In genomic region chr18:35580748-35581534, GRCh38 we compare ENCODE assay signal across 1 cellular context.
TF ChIP-seq lines count a peak whose summit lies in the region.

No MANE protein-coding gene starts in this region.

TF ChIP-seq in HepG2, 621 proteins besides CTCF, POLR2A, EP300 and RAD21 (continued from another document and continues in another):
- no peak for TF ChIP-seq SAFB2 (CRISPR knock-in tag; IDR thresholded peaks at IDR 0.05; ENCODE audit: borderline replicate concordance, low read depth)
- no peak for TF ChIP-seq MAF1 (CRISPR knock-in tag; IDR thresholded peaks at IDR 0.05; ENCODE audit: borderline replicate concordance)
- no peak for TF ChIP-seq RFXAP (CRISPR knock-in tag; IDR thresholded peaks at IDR 0.05; ENCODE audit: borderline replicate concordance)
- TF ChIP-seq FOXA3 (CRISPR knock-in tag; IDR thresholded peaks at IDR 0.05): no peak
- no peak for TF ChIP-seq NFYC (CRISPR knock-in tag; IDR thresholded peaks at IDR 0.05)
- no peak for TF ChIP-seq ZNF547 (CRISPR knock-in tag; IDR thresholded peaks at IDR 0.05)
- TF ChIP-seq, protein P1, sequence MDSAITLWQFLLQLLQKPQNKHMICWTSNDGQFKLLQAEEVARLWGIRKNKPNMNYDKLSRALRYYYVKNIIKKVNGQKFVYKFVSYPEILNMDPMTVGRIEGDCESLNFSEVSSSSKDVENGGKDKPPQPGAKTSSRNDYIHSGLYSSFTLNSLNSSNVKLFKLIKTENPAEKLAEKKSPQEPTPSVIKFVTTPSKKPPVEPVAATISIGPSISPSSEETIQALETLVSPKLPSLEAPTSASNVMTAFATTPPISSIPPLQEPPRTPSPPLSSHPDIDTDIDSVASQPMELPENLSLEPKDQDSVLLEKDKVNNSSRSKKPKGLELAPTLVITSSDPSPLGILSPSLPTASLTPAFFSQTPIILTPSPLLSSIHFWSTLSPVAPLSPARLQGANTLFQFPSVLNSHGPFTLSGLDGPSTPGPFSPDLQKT (CRISPR knock-in tag; IDR thresholded peaks at IDR 0.05; ENCODE audit: borderline replicate concordance): no peak
- TF ChIP-seq ZNF629 (CRISPR knock-in tag; conservative IDR thresholded peaks at IDR 0.05): 0 out of 2 replicates have a peak, but pooled peaks have one; percentile 26
- TF ChIP-seq ZFP36L2 (CRISPR knock-in tag; IDR thresholded peaks at IDR 0.05): no peak
- TF ChIP-seq TOE1 (CRISPR knock-in tag; IDR thresholded peaks at IDR 0.05): no peak
- TF ChIP-seq KMT2B (CRISPR knock-in tag; IDR thresholded peaks at IDR 0.05): no peak
- TF ChIP-seq ZSCAN30 (CRISPR knock-in tag; IDR thresholded peaks at IDR 0.05): no peak
- no peak for TF ChIP-seq MBNL3 (CRISPR knock-in tag; conservative IDR thresholded peaks at IDR 0.05)
- TF ChIP-seq PLSCR1 (CRISPR knock-in tag; IDR thresholded peaks at IDR 0.05; ENCODE audit: borderline replicate concordance): no peak
- TF ChIP-seq ZNF879 (CRISPR knock-in tag; IDR thresholded peaks at IDR 0.05): no peak
- TF ChIP-seq RAD51 (IDR thresholded peaks at IDR 0.05; ENCODE audit: borderline replicate concordance): no peak
- TF ChIP-seq RORA (CRISPR knock-in tag; IDR thresholded peaks at IDR 0.05): no peak
- no peak for TF ChIP-seq ZFP1 (CRISPR knock-in tag; IDR thresholded peaks at IDR 0.05)
- no peak for TF ChIP-seq ZNF576 (CRISPR knock-in tag; IDR thresholded peaks at IDR 0.05)
- TF ChIP-seq ZBTB20 (CRISPR knock-in tag; IDR thresholded peaks at IDR 0.05; ENCODE audit: borderline replicate concordance, low read depth): no peak
- peak; percentile 55; the same call in 1 of the 2 replicates for TF ChIP-seq ZSCAN20 (CRISPR knock-in tag; IDR thresholded peaks at IDR 0.05; ENCODE audit: borderline replicate concordance)
- TF ChIP-seq, protein P2, sequence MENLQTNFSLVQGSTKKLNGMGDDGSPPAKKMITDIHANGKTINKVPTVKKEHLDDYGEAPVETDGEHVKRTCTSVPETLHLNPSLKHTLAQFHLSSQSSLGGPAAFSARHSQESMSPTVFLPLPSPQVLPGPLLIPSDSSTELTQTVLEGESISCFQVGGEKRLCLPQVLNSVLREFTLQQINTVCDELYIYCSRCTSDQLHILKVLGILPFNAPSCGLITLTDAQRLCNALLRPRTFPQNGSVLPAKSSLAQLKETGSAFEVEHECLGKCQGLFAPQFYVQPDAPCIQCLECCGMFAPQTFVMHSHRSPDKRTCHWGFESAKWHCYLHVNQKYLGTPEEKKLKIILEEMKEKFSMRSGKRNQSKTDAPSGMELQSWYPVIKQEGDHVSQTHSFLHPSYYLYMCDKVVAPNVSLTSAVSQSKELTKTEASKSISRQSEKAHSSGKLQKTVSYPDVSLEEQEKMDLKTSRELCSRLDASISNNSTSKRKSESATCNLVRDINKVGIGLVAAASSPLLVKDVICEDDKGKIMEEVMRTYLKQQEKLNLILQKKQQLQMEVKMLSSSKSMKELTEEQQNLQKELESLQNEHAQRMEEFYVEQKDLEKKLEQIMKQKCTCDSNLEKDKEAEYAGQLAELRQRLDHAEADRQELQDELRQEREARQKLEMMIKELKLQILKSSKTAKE (CRISPR knock-in tag; IDR thresholded peaks at IDR 0.05; ENCODE audit: borderline replicate concordance): no peak
- TF ChIP-seq, protein P3, sequence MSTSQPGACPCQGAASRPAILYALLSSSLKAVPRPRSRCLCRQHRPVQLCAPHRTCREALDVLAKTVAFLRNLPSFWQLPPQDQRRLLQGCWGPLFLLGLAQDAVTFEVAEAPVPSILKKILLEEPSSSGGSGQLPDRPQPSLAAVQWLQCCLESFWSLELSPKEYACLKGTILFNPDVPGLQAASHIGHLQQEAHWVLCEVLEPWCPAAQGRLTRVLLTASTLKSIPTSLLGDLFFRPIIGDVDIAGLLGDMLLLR (CRISPR knock-in tag; IDR thresholded peaks at IDR 0.05): no peak
- no peak for TF ChIP-seq ZNF253 (CRISPR knock-in tag; IDR thresholded peaks at IDR 0.05; ENCODE audit: borderline replicate concordance)
- TF ChIP-seq, protein P4, sequence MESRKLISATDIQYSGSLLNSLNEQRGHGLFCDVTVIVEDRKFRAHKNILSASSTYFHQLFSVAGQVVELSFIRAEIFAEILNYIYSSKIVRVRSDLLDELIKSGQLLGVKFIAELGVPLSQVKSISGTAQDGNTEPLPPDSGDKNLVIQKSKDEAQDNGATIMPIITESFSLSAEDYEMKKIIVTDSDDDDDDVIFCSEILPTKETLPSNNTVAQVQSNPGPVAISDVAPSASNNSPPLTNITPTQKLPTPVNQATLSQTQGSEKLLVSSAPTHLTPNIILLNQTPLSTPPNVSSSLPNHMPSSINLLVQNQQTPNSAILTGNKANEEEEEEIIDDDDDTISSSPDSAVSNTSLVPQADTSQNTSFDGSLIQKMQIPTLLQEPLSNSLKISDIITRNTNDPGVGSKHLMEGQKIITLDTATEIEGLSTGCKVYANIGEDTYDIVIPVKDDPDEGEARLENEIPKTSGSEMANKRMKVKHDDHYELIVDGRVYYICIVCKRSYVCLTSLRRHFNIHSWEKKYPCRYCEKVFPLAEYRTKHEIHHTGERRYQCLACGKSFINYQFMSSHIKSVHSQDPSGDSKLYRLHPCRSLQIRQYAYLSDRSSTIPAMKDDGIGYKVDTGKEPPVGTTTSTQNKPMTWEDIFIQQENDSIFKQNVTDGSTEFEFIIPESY (CRISPR knock-in tag; IDR thresholded peaks at IDR 0.05): no peak
- TF ChIP-seq ZFP82 (CRISPR knock-in tag; IDR thresholded peaks at IDR 0.05; ENCODE audit: borderline replicate concordance): no peak; the same call in 1 of the 2 replicates
- 0 out of 2 replicates have a peak, but pooled peaks have one; percentile 36 for TF ChIP-seq ZNF451 (CRISPR knock-in tag; IDR thresholded peaks at IDR 0.05)
- no peak for TF ChIP-seq MIER2 (CRISPR knock-in tag; IDR thresholded peaks at IDR 0.05)
- no peak for TF ChIP-seq TEAD2 (CRISPR knock-in tag; IDR thresholded peaks at IDR 0.05)
- TF ChIP-seq ZBTB49 (CRISPR knock-in tag; IDR thresholded peaks at IDR 0.05; ENCODE audit: borderline replicate concordance): no peak
- TF ChIP-seq, protein P5, sequence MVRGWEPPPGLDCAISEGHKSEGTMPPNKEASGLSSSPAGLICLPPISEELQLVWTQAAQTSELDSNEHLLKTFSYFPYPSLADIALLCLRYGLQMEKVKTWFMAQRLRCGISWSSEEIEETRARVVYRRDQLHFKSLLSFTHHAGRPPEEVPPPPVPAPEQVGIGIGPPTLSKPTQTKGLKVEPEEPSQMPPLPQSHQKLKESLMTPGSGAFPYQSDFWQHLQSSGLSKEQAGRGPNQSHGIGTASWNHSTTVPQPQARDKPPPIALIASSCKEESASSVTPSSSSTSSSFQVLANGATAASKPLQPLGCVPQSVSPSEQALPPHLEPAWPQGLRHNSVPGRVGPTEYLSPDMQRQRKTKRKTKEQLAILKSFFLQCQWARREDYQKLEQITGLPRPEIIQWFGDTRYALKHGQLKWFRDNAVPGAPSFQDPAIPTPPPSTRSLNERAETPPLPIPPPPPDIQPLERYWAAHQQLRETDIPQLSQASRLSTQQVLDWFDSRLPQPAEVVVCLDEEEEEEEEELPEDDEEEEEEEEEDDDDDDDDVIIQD (CRISPR knock-in tag; IDR thresholded peaks at IDR 0.05; ENCODE audit: low read depth): no peak
- TF ChIP-seq ZNF530 (CRISPR knock-in tag; IDR thresholded peaks at IDR 0.05; ENCODE audit: low read depth): no peak
- no peak for TF ChIP-seq MATR3 (CRISPR knock-in tag; IDR thresholded peaks at IDR 0.05)
- TF ChIP-seq, protein P6, sequence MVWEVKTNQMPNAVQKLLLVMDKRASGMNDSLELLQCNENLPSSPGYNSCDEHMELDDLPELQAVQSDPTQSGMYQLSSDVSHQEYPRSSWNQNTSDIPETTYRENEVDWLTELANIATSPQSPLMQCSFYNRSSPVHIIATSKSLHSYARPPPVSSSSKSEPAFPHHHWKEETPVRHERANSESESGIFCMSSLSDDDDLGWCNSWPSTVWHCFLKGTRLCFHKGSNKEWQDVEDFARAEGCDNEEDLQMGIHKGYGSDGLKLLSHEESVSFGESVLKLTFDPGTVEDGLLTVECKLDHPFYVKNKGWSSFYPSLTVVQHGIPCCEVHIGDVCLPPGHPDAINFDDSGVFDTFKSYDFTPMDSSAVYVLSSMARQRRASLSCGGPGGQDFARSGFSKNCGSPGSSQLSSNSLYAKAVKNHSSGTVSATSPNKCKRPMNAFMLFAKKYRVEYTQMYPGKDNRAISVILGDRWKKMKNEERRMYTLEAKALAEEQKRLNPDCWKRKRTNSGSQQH (CRISPR knock-in tag; IDR thresholded peaks at IDR 0.05; ENCODE audit: low read depth): no peak
- no peak for TF ChIP-seq ZNF710 (CRISPR knock-in tag; IDR thresholded peaks at IDR 0.05; ENCODE audit: borderline replicate concordance)
- TF ChIP-seq SP4 (CRISPR knock-in tag; IDR thresholded peaks at IDR 0.05): peak; percentile 55; the same call in 1 of the 2 replicates
- TF ChIP-seq CBX5 (CRISPR knock-in tag; IDR thresholded peaks at IDR 0.05; ENCODE audit: borderline replicate concordance): no peak
- TF ChIP-seq, protein P7, sequence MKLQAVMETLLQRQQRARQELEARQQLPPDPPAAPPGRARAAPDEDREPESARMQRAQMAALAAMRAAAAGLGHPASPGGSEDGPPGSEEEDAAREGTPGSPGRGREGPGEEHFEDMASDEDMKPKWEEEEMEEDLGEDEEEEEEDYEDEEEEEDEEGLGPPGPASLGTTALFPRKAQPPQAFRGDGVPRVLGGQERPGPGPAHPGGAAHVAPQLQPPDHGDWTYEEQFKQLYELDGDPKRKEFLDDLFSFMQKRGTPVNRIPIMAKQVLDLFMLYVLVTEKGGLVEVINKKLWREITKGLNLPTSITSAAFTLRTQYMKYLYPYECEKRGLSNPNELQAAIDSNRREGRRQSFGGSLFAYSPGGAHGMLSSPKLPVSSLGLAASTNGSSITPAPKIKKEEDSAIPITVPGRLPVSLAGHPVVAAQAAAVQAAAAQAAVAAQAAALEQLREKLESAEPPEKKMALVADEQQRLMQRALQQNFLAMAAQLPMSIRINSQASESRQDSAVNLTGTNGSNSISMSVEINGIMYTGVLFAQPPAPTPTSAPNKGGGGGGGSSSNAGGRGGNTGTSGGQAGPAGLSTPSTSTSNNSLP (IDR thresholded peaks at IDR 0.05; ENCODE audit: low read depth, low read length): no peak
- no peak for TF ChIP-seq PPARG (CRISPR knock-in tag; conservative IDR thresholded peaks at IDR 0.05)
